11 cellular contexts compared by ENCODE assay signal in genomic region chr11:75924966-75925784, GRCh38.
DNase-seq lines count a peak whose midpoint lies in the region; ATAC-seq, FAIRE-seq and TF ChIP-seq lines count a peak whose summit lies in the region.
"Had no signal": no experiment of that assay in that cellular context is flagged by ENCODE, and none has a peak within 500 bp of the region (broad histone marks: within the 10 kb centered on the region; RNA-seq: fewer than 3 reads in every experiment).

No MANE protein-coding gene starts in this region.

- no peaks in the 10 kb centered on the region for H3K9me3 Mint-ChIP-seq in astrocyte (ENCODE audit: unreplicated experiment)
- H3K9me3 Mint-ChIP-seq: activated naive CD8-positive, alpha-beta T cell treated with anti-CD3 and anti-CD28 coated beads, Interleukin-2, amount 50 U/mL, for 24 hours; CD4-positive, CD25-positive, alpha-beta regulatory T cell had no signal

- peak; percentile 47 for ATAC-seq in GM18502 (IDR thresholded peaks at IDR 0.05; ENCODE audit: poor library complexity, unreplicated experiment)
- no peak for ATAC-seq in activated CD4-positive, CD25-positive, alpha-beta regulatory T cell treated with anti-CD3 and anti-CD28 coated beads, Interleukin-2, amount 50 U/mL, for 24 hours
- no peak for ATAC-seq in omental fat pad (ENCODE audit: low FRiP score)
- ATAC-seq: activated naive CD8-positive, alpha-beta T cell treated with anti-CD3 and anti-CD28 coated beads, Interleukin-2, amount 50 U/mL, for 24 hours had no signal

- H3K79me2 ChIP-seq in astrocyte (ENCODE audit: insufficient read depth, low read length), result no peaks in the 10 kb centered on the region

- no peak for FAIRE-seq in astrocyte (lab: Jason Lieb, UNC)

- H3K4me2 ChIP-seq in astrocyte (ENCODE audit: low read length), result peak overlapping the region; percentile 28

- no peak overlapping the region for H2AFZ ChIP-seq in astrocyte (ENCODE audit: low read depth, low read length)

- no peak overlapping the region for H3K9ac ChIP-seq in astrocyte (ENCODE audit: low read length)

- peaks cover 3% of the 10 kb centered on the region for H3K36me3 Mint-ChIP-seq in astrocyte (ENCODE audit: low read depth, unreplicated experiment)

- TF ChIP-seq CTCF in astrocyte (IDR thresholded peaks at IDR 0.05; ENCODE audit: insufficient read depth, low read depth, low read length), result no peak
- TF ChIP-seq CTCF in omental fat pad (IDR thresholded peaks at IDR 0.05), result no peak

- no peak overlapping the region for H3K4me3 ChIP-seq in astrocyte (ENCODE audit: insufficient read depth, low read depth, low read length)

- H3K36me3 ChIP-seq in astrocyte (ENCODE audit: insufficient read depth, low read length), result no peaks in the 10 kb centered on the region

- H3K4me3 Mint-ChIP-seq in astrocyte (ENCODE audit: unreplicated experiment), result no peak overlapping the region
- H3K4me3 Mint-ChIP-seq: activated naive CD8-positive, alpha-beta T cell treated with anti-CD3 and anti-CD28 coated beads, Interleukin-2, amount 50 U/mL, for 24 hours; CD4-positive, CD25-positive, alpha-beta regulatory T cell had no signal

- no peak overlapping the region for H3K27ac ChIP-seq in astrocyte (ENCODE audit: low read depth, low read length)

- H3K27ac Mint-ChIP-seq in astrocyte (ENCODE audit: unreplicated experiment), result no peak overlapping the region
- H3K27ac Mint-ChIP-seq: activated naive CD8-positive, alpha-beta T cell treated with anti-CD3 and anti-CD28 coated beads, Interleukin-2, amount 50 U/mL, for 24 hours; CD4-positive, CD25-positive, alpha-beta regulatory T cell had no signal

- H3K27me3 ChIP-seq in astrocyte (ENCODE audit: insufficient read depth, low read length), result no peaks in the 10 kb centered on the region

- H4K20me1 ChIP-seq in astrocyte (ENCODE audit: insufficient read depth, low read length), result no peaks in the 10 kb centered on the region

- H3K9me3 ChIP-seq in astrocyte (ENCODE audit: insufficient read depth, low read depth, low read length), result no peaks in the 10 kb centered on the region

- peaks cover 14% of the 10 kb centered on the region for H3K4me1 Mint-ChIP-seq in astrocyte (ENCODE audit: low read depth, unreplicated experiment)

- peaks cover 7% of the 10 kb centered on the region for H3K4me1 ChIP-seq in astrocyte (ENCODE audit: insufficient read depth, low read length)

- H3K27me3 Mint-ChIP-seq in astrocyte (ENCODE audit: low read depth, unreplicated experiment), result no peaks in the 10 kb centered on the region
- H3K27me3 Mint-ChIP-seq: activated naive CD8-positive, alpha-beta T cell treated with anti-CD3 and anti-CD28 coated beads, Interleukin-2, amount 50 U/mL, for 24 hours; CD4-positive, CD25-positive, alpha-beta regulatory T cell had no signal

- DNase-seq in astrocyte (ENCODE audit: low read depth), result peak; percentile 44
- DNase-seq in globus pallidus (ENCODE audit: low spot score), result peak; percentile 70
- DNase-seq in renal cortical epithelial cell (ENCODE audit: low read depth), result peak; percentile 7
- no peak for DNase-seq in omental fat pad (ENCODE audit: low spot score)
- no peak for DNase-seq in iPS-NIHi7 (ENCODE audit: extremely low spot score)
- no peak for DNase-seq in H4 (ENCODE audit: low spot score)
- DNase-seq: activated naive CD8-positive, alpha-beta T cell treated with anti-CD3 and anti-CD28 coated beads, Interleukin-2, amount 50 U/mL, for 24 hours; CD4-positive, CD25-positive, alpha-beta regulatory T cell; trophoblast cell had no signal

Comparison
In these comparisons a context has a peak if more than half of its experiments do, and no peak if none do; other contexts are left out.
1. DNase-seq: peak in astrocyte (single experiment), globus pallidus (single experiment) and renal cortical epithelial cell (single experiment); none in omental fat pad (single experiment), iPS-NIHi7 (single experiment) and H4 (single experiment).